Comparison of ENCODE assay signal across 1 cellular context in the genomic region with DNA sequence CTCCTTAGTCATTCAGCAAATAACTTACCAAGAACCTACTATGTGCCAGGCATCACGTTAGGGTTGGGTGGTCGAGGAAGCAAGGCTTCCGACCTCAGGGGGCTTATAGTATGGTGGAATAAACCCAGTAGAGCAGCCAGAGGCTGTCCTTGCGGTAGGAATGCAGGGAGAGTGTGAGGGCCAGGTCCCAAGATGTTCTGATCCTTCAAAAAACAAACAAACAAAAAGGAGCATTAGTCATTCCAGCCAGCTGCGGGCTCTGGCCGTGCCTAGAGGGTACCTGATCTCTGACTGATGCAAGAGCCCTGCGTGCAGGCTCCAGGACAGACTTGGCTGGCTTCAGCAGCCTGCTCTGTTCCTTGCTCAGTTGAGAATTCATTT.
TF ChIP-seq lines count a peak whose summit lies in the region.

No MANE protein-coding gene starts in this region.

TF ChIP-seq in HCT116, 20 proteins besides CTCF, POLR2A, EP300 and RAD21:
- no peak for TF ChIP-seq JUND (IDR thresholded peaks at IDR 0.05)
- no peak for TF ChIP-seq ELF1 (IDR thresholded peaks at IDR 0.05; ENCODE audit: borderline replicate concordance, low read depth)
- TF ChIP-seq CEBPB (IDR thresholded peaks at IDR 0.05; ENCODE audit: low read depth), result no peak; the same call in 1 of the 2 replicates
- TF ChIP-seq ZFX (IDR thresholded peaks at IDR 0.05), result no peak
- TF ChIP-seq SIN3A (IDR thresholded peaks at IDR 0.05; ENCODE audit: low read depth), result no peak
- no peak for TF ChIP-seq EZH2 (IDR thresholded peaks at IDR 0.05)
- TF ChIP-seq, protein P1, sequence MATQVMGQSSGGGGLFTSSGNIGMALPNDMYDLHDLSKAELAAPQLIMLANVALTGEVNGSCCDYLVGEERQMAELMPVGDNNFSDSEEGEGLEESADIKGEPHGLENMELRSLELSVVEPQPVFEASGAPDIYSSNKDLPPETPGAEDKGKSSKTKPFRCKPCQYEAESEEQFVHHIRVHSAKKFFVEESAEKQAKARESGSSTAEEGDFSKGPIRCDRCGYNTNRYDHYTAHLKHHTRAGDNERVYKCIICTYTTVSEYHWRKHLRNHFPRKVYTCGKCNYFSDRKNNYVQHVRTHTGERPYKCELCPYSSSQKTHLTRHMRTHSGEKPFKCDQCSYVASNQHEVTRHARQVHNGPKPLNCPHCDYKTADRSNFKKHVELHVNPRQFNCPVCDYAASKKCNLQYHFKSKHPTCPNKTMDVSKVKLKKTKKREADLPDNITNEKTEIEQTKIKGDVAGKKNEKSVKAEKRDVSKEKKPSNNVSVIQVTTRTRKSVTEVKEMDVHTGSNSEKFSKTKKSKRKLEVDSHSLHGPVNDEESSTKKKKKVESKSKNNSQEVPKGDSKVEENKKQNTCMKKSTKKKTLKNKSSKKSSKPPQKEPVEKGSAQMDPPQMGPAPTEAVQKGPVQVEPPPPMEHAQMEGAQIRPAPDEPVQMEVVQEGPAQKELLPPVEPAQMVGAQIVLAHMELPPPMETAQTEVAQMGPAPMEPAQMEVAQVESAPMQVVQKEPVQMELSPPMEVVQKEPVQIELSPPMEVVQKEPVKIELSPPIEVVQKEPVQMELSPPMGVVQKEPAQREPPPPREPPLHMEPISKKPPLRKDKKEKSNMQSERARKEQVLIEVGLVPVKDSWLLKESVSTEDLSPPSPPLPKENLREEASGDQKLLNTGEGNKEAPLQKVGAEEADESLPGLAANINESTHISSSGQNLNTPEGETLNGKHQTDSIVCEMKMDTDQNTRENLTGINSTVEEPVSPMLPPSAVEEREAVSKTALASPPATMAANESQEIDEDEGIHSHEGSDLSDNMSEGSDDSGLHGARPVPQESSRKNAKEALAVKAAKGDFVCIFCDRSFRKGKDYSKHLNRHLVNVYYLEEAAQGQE (IDR thresholded peaks at IDR 0.05; ENCODE audit: low read depth), result no peak
- no peak for TF ChIP-seq ATF3 (IDR thresholded peaks at IDR 0.05)
- TF ChIP-seq, protein P2, sequence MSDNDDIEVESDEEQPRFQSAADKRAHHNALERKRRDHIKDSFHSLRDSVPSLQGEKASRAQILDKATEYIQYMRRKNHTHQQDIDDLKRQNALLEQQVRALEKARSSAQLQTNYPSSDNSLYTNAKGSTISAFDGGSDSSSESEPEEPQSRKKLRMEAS (IDR thresholded peaks at IDR 0.05), result no peak
- TF ChIP-seq FOSL1 (IDR thresholded peaks at IDR 0.05; ENCODE audit: low read depth), result no peak
- no peak for TF ChIP-seq YY1 (IDR thresholded peaks at IDR 0.05; ENCODE audit: extremely low read depth, insufficient replicate concordance, low read depth, low read length)
- TF ChIP-seq EGR1 (IDR thresholded peaks at IDR 0.05; ENCODE audit: low read depth), result no peak
- no peak for TF ChIP-seq ZNF274 (IDR thresholded peaks at IDR 0.05; ENCODE audit: low read depth, low read length)
- no peak for TF ChIP-seq POLR2AphosphoS5 (IDR thresholded peaks at IDR 0.05; ENCODE audit: low read depth, low read length)
- no peak for TF ChIP-seq SP1 (IDR thresholded peaks at IDR 0.05; ENCODE audit: low read depth)
- no peak for TF ChIP-seq EZH2phosphoT487 (IDR thresholded peaks at IDR 0.05; ENCODE audit: borderline replicate concordance)
